8 cellular contexts compared by ENCODE assay signal in genomic region chr5:141407790-141408494, GRCh38. TPM values are rescaled to one million over a fixed set of nuclear protein-coding genes. Genes with fewer than 3 reads are reported as not detected.
A peak's percentile ranks its signal among the peaks of the same experiment; 100 is the strongest.
DNase-seq lines count a peak whose midpoint lies in the region; ATAC-seq and TF ChIP-seq lines count a peak whose summit lies in the region.
"Not testable (repeated sequence)": the region's sequence is repeated elsewhere in the genome, so short reads cannot be mapped to it uniquely, and the experiment has no call there.

TSS of gene PCDHGB6 (plus strand) at chr5:141408021. CDS start at chr5:141408203, 182 bp downstream.

- 25 to 31% methylated on average over 32 to 36 of the region's 51 CpGs for WGBS in esophagus squamous epithelium, 2 donors

- peaks cover 0 to 43% (median 0%) of the 10 kb centered on the region in 4 donors for H3K27me3 ChIP-seq in esophagus squamous epithelium
- not testable (repeated sequence) for H3K27me3 ChIP-seq in tibial artery

- TF ChIP-seq CTCF in GM10266 (IDR thresholded peaks at IDR 0.05; ENCODE audit: control insufficient read depth, insufficient read depth, low read depth, missing control alignments), result peak; percentile 27
- peak; percentile 58 for TF ChIP-seq CTCF in RWPE1 (conservative IDR thresholded peaks at IDR 0.05; ENCODE audit: low read depth)
- peak in 5 of 6 experiments; percentile 18 to 53 (median 34) for TF ChIP-seq CTCF in esophagus squamous epithelium (IDR thresholded peaks at IDR 0.05)
- peak; percentile 74 for TF ChIP-seq CTCF in progenitor cell of endocrine pancreas (IDR thresholded peaks at IDR 0.05; ENCODE audit: unreplicated experiment)
- peak; percentile 36 to 39 for TF ChIP-seq CTCF in tibial artery (IDR thresholded peaks at IDR 0.05)

- TF ChIP-seq POLR2A in esophagus squamous epithelium (IDR thresholded peaks at IDR 0.05), result not testable (repeated sequence)

- H3K9me3 Mint-ChIP-seq in activated naive CD8-positive, alpha-beta T cell treated with anti-CD3 and anti-CD28 coated beads for 36 hours, result peaks cover 23% of the 10 kb centered on the region
- peaks cover 43% of the 10 kb centered on the region for H3K9me3 Mint-ChIP-seq in progenitor cell of endocrine pancreas (ENCODE audit: low read depth)

- POLR2A ChIA-PET in RWPE1 (lab: Yijun Ruan, JAX; ENCODE audit: low non-redundant PET), result not testable (repeated sequence)

- DNase-seq in GM10266 (ENCODE audit: extremely low spot score); RWPE1 (ENCODE audit: low spot score); esophagus squamous epithelium (lab: John Stamatoyannopoulos, UW): not testable (repeated sequence)
- DNase-seq in activated naive CD8-positive, alpha-beta T cell treated with anti-CD3 and anti-CD28 coated beads for 36 hours, result peak; percentile 49
- DNase-seq in kidney tubule cell (ENCODE audit: low spot score), result peak; percentile 47
- peak; percentile 51 for DNase-seq in progenitor cell of endocrine pancreas (ENCODE audit: low spot score, unreplicated experiment)
- peak in 1 of 2 donors; percentile 55 for DNase-seq in tibial artery

- peaks cover 15% of the 10 kb centered on the region for H3K36me3 Mint-ChIP-seq in activated naive CD8-positive, alpha-beta T cell treated with anti-CD3 and anti-CD28 coated beads for 36 hours
- H3K36me3 Mint-ChIP-seq in progenitor cell of endocrine pancreas (ENCODE audit: insufficient read depth), result peaks cover 47% of the 10 kb centered on the region

- H3K27me3 Mint-ChIP-seq in activated naive CD8-positive, alpha-beta T cell treated with anti-CD3 and anti-CD28 coated beads for 36 hours, result peaks cover 85% of the 10 kb centered on the region
- H3K27me3 Mint-ChIP-seq in progenitor cell of endocrine pancreas, result not testable (repeated sequence)

- CTCF ChIA-PET in RWPE1 (lab: Yijun Ruan, JAX), result interaction anchor here (0.6 to 0.9 kb wide), 4 partner anchors 9 to 1006 kb away, joined by 3 to 4 read pairs (median 3); partner anchors contain the start of genes PCDHGA8 and PCDHGB7

- peaks cover 4 to 96% (median 84%) of the 10 kb centered on the region in 3 donors for H3K9me3 ChIP-seq in esophagus squamous epithelium
- H3K9me3 ChIP-seq in tibial artery, result peaks cover 25 to 98% (median 91%) of the 10 kb centered on the region in 3 donors

- H3K36me3 ChIP-seq in esophagus squamous epithelium, result not testable (repeated sequence)
- H3K36me3 ChIP-seq in tibial artery, result peaks cover 7 to 68% (median 63%) of the 10 kb centered on the region in 3 donors

- H3K4me1 Mint-ChIP-seq in activated naive CD8-positive, alpha-beta T cell treated with anti-CD3 and anti-CD28 coated beads for 36 hours; progenitor cell of endocrine pancreas (ENCODE audit: low read depth): not testable (repeated sequence)

- not testable (repeated sequence) for H3K27ac ChIP-seq in RWPE1, esophagus squamous epithelium, tibial artery

- intact Hi-C loops in esophagus squamous epithelium (cut with DNase I); tibial artery (cut with DNase I; ENCODE audit: low total_unique reads): not testable (repeated sequence)

- ATAC-seq in HG02642 (IDR thresholded peaks at IDR 0.05; ENCODE audit: poor library complexity, unreplicated experiment), result peak; percentile 79

- H3K4me3 ChIP-seq in esophagus squamous epithelium, result peak within 1 kb of the TSS in 3 of 4 donors; percentile 28 to 55 (median 37)
- H3K4me3 ChIP-seq in tibial artery, result peak within 1 kb of the TSS; percentile 23 to 39

- H3K4me3 Mint-ChIP-seq in activated naive CD8-positive, alpha-beta T cell treated with anti-CD3 and anti-CD28 coated beads for 36 hours, result peak within 1 kb of the TSS; percentile 45
- peak within 1 kb of the TSS; percentile 86 for H3K4me3 Mint-ChIP-seq in progenitor cell of endocrine pancreas (ENCODE audit: low read depth)

- H3K4me1 ChIP-seq in esophagus squamous epithelium, tibial artery: not testable (repeated sequence)

- H3K27ac Mint-ChIP-seq in activated naive CD8-positive, alpha-beta T cell treated with anti-CD3 and anti-CD28 coated beads for 36 hours, result not testable (repeated sequence)
- peak within 1 kb of the TSS; percentile 98 for H3K27ac Mint-ChIP-seq in progenitor cell of endocrine pancreas

RNA-seq across cellular contexts. Expression of gene PCDHGB6, which starts in this region (rescaled TPM):
- not detected for total RNA-seq in activated naive CD8-positive, alpha-beta T cell treated with anti-CD3 and anti-CD28 coated beads for 36 hours
- 1 to 10 TPM; 1.4 to 5.7 (median 4.2) TPM for total RNA-seq in esophagus squamous epithelium
- 23.1 and 24.0 TPM in 2 replicates for total RNA-seq in progenitor cell of endocrine pancreas

Comparison
In these comparisons a context has a peak if more than half of its experiments do, and no peak if none do; other contexts are left out.
1. Peak in DNase-seq in activated naive CD8-positive, alpha-beta T cell treated with anti-CD3 and anti-CD28 coated beads for 36 hours; RNA of the gene not detected or under 1 TPM.